8 cellular contexts compared by ENCODE assay signal in genomic region chr1:107140703-107141490, GRCh38. TPM values are rescaled to one million over a fixed set of nuclear protein-coding genes. Genes with fewer than 3 reads are reported as not detected.
DNase-seq lines count a peak whose midpoint lies in the region; ATAC-seq and TF ChIP-seq lines count a peak whose summit lies in the region.

TSS of gene NTNG1 (plus strand) at chr1:107141039.

- H3K9ac ChIP-seq in SK-N-MC (ENCODE audit: insufficient read length), result peak within 1 kb of the TSS; percentile 87
- no peak within 1 kb of the TSS for H3K9ac ChIP-seq in duodenal mucosa (ENCODE audit: low read depth in 1 of 2, low read length in 2 of 2)

- H3K36me3 ChIP-seq in SK-N-MC (ENCODE audit: insufficient read depth, low read length) (no peaks in the 10 kb centered on the region), duodenal mucosa (ENCODE audit: control insufficient read depth in 1 of 2, insufficient read depth in 2 of 2, low read length in 2 of 2) (no peaks in the 10 kb centered on the region), lower lobe of right lung (no peaks in the 10 kb centered on the region), thymus (ENCODE audit: control insufficient read depth, insufficient read depth) (no peaks in the 10 kb centered on the region)

- WGBS in thymus, result 2% methylated on average over 79 of the region's 79 CpGs

- H3K4me1 Mint-ChIP-seq in HFFc6 (ENCODE audit: low read depth), result peaks cover 50% of the 10 kb centered on the region

- peak within 1 kb of the TSS; percentile 99 for H3K4me3 ChIP-seq in SK-N-MC
- H3K4me3 ChIP-seq in duodenal mucosa (ENCODE audit: low read depth in 1 of 2, low read length in 2 of 2), result peak within 1 kb of the TSS; percentile 56 to 65
- peak within 1 kb of the TSS; percentile 63 for H3K4me3 ChIP-seq in lower lobe of right lung
- H3K4me3 ChIP-seq in thymus (ENCODE audit: low read length), result peak within 1 kb of the TSS; percentile 47

- H3K4me1 ChIP-seq in duodenal mucosa (ENCODE audit: control insufficient read depth in 1 of 2, insufficient read depth in 2 of 2, low read length in 2 of 2) (peaks cover 10 to 15% of the 10 kb centered on the region in 2 donors), lower lobe of right lung (peaks cover 17% of the 10 kb centered on the region), thymus (ENCODE audit: control insufficient read depth, insufficient read depth, low read length) (peaks cover 7% of the 10 kb centered on the region)

- intact Hi-C loops in lower lobe of right lung (cut with DNase I), result no loop called here

- H3K27me3 ChIP-seq in duodenal mucosa (ENCODE audit: control insufficient read depth in 1 of 2, insufficient read depth in 2 of 2, low read length in 2 of 2) (peaks cover 7 to 29% of the 10 kb centered on the region in 2 donors), lower lobe of right lung (ENCODE audit: low read depth) (peaks cover 21% of the 10 kb centered on the region), thymus (ENCODE audit: control insufficient read depth, insufficient read depth) (peaks cover 41% of the 10 kb centered on the region)

- TF ChIP-seq CTCF in HFFc6 (IDR thresholded peaks at IDR 0.05) (no peak), lower lobe of right lung (IDR thresholded peaks at IDR 0.05) (no peak)

- no peaks in the 10 kb centered on the region for H3K36me3 Mint-ChIP-seq in HFFc6 (ENCODE audit: low read depth)

- H3K9me3 Mint-ChIP-seq in HFFc6, result no peaks in the 10 kb centered on the region

- H3K9me3 ChIP-seq in SK-N-MC (ENCODE audit: low read depth, low read length) (no peaks in the 10 kb centered on the region), duodenal mucosa (ENCODE audit: control insufficient read depth in 1 of 2, low read length in 2 of 2) (no peaks in the 10 kb centered on the region), lower lobe of right lung (no peaks in the 10 kb centered on the region), thymus (ENCODE audit: control insufficient read depth) (no peaks in the 10 kb centered on the region)

- peak within 1 kb of the TSS; percentile 68 for H3K27ac Mint-ChIP-seq in HFFc6

- H3K27me3 Mint-ChIP-seq in HFFc6 (ENCODE audit: insufficient read depth), result peaks cover 2% of the 10 kb centered on the region; the same call in 1 of the 2 replicates

- H3K27ac ChIP-seq in SK-N-MC, result peak within 1 kb of the TSS; percentile 97
- H3K27ac ChIP-seq in duodenal mucosa (ENCODE audit: low read depth, low read length), result no peak within 1 kb of the TSS
- H3K27ac ChIP-seq in lower lobe of right lung, result peak within 1 kb of the TSS; percentile 56
- H3K27ac ChIP-seq in thymus (ENCODE audit: low read depth), result no peak within 1 kb of the TSS

- DNase-seq in GM03348 (ENCODE audit: low spot score) (peak; percentile 48), HFFc6 (no peak), SK-N-MC (ENCODE audit: low read depth, low spot score) (no peak), lower lobe of right lung (no peak), globus pallidus (ENCODE audit: low spot score) (no peak), NCI-H2196 (lab: John Stamatoyannopoulos, UW; ENCODE audit: unreplicated experiment) (no peak)

- H3K4me3 Mint-ChIP-seq in HFFc6, result peak within 1 kb of the TSS; percentile 99

- peak; percentile 54 to 58 for ATAC-seq in lower lobe of right lung

RNA-seq across cellular contexts. Expression of gene NTNG1, which starts in this region (rescaled TPM):
- total RNA-seq in HFFc6 (2021; fragmentation: NEBNext Ultra II Directional; extraction: Animal tissue kit (Norgen Biotek cat#: 25700)), result 1 to 10 TPM; 1.3 to 8.0 (median 2.2) TPM
- total RNA-seq in lower lobe of right lung, result 9.6 TPM
- polyA plus RNA-seq in thymus, result 1.6 TPM

Comparison
In these comparisons a context has a peak if more than half of its experiments do, and no peak if none do; other contexts are left out.
1. H3K27ac ChIP-seq: peak in SK-N-MC (single experiment) and lower lobe of right lung (single experiment); none in duodenal mucosa (single experiment) and thymus (single experiment).
2. H3K4me3 ChIP-seq: peak in every context shown above with its lines; median percentile 99 in SK-N-MC; 63 in lower lobe of right lung; 60 in duodenal mucosa; 47 in thymus.